1 cellular context compared by ENCODE assay signal in genomic region chr7:135160858-135161653, GRCh38.
A peak's percentile ranks its signal among the peaks of the same experiment; 100 is the strongest.
TF ChIP-seq lines count a peak whose summit lies in the region.

No MANE protein-coding gene starts in this region.

TF ChIP-seq in K562, 482 proteins besides CTCF, POLR2A, EP300 and RAD21 (continued from another document):
- TF ChIP-seq NR0B1 (IDR thresholded peaks at IDR 0.05; ENCODE audit: partially characterized antibody) = no peak
- peak; percentile 59; the same call in 1 of the 2 replicates for TF ChIP-seq ZNF324 (CRISPR knock-in tag; IDR thresholded peaks at IDR 0.05)
- no peak for TF ChIP-seq ZBTB5 (IDR thresholded peaks at IDR 0.05)
- TF ChIP-seq ARNT (IDR thresholded peaks at IDR 0.05) = no peak
- TF ChIP-seq TRIM25 (IDR thresholded peaks at IDR 0.05; ENCODE audit: borderline replicate concordance) = no peak
- TF ChIP-seq SFPQ (IDR thresholded peaks at IDR 0.05; ENCODE audit: low read depth, low read length) = no peak
- peak; percentile 43; the same call in 1 of the 2 replicates for TF ChIP-seq SMARCC2 (IDR thresholded peaks at IDR 0.05; ENCODE audit: low read depth)
- TF ChIP-seq KDM1A (IDR thresholded peaks at IDR 0.05) = no peak
- no peak for TF ChIP-seq ZNF224 (CRISPR knock-in tag; IDR thresholded peaks at IDR 0.05)
- TF ChIP-seq SAP30 (IDR thresholded peaks at IDR 0.05; ENCODE audit: borderline replicate concordance, insufficient read depth, low read depth, low read length, poor library complexity, severe bottlenecking) = no peak
- no peak for TF ChIP-seq DPF2 (IDR thresholded peaks at IDR 0.05)
- no peak for TF ChIP-seq BRCA1 (IDR thresholded peaks at IDR 0.05)
- TF ChIP-seq BRCA1 (CRISPR knock-in tag; IDR thresholded peaks at IDR 0.05) = no peak
- no peak for TF ChIP-seq ZNF764 (CRISPR knock-in tag; IDR thresholded peaks at IDR 0.05; ENCODE audit: low read depth)
- TF ChIP-seq KAT7 (CRISPR knock-in tag; IDR thresholded peaks at IDR 0.05; ENCODE audit: borderline replicate concordance) = no peak
- no peak; the same call in 1 of the 2 replicates for TF ChIP-seq HES1 (IDR thresholded peaks at IDR 0.05; ENCODE audit: low read depth)
- peak; percentile 33; the same call in 1 of the 2 replicates for TF ChIP-seq MAFK (IDR thresholded peaks at IDR 0.05; ENCODE audit: low read length)
- no peak for TF ChIP-seq FOXA1 (IDR thresholded peaks at IDR 0.05; ENCODE audit: borderline replicate concordance)
- TF ChIP-seq MAX (CRISPR knock-in tag; IDR thresholded peaks at IDR 0.05) = 0 out of 2 replicates have a peak, but pooled peaks have one; percentile 51
- no peak for TF ChIP-seq CREBBP (IDR thresholded peaks at IDR 0.05; ENCODE audit: low read depth, low read length)
- peak; percentile 49; the same call in 1 of the 2 replicates for TF ChIP-seq ILK (tag; IDR thresholded peaks at IDR 0.05; ENCODE audit: borderline replicate concordance, low read depth)
- no peak for TF ChIP-seq IFI16 (CRISPR knock-in tag; IDR thresholded peaks at IDR 0.05)
- no peak for TF ChIP-seq CHD7 (IDR thresholded peaks at IDR 0.05; ENCODE audit: low read depth, low read length)
- TF ChIP-seq MITF (IDR thresholded peaks at IDR 0.05) = no peak
- no peak for TF ChIP-seq ZNF77 (CRISPR knock-in tag; IDR thresholded peaks at IDR 0.05)
- TF ChIP-seq ATF2 (CRISPR knock-in tag; IDR thresholded peaks at IDR 0.05) = no peak
- no peak; the same call in 1 of the 2 replicates for TF ChIP-seq RBFOX2 (IDR thresholded peaks at IDR 0.05; ENCODE audit: low read depth, low read length)
- TF ChIP-seq CEBPG (CRISPR knock-in tag; IDR thresholded peaks at IDR 0.05) = peak; percentile 98
- peak; percentile 99 for TF ChIP-seq CEBPG (tag; conservative IDR thresholded peaks at IDR 0.05 in 1 of 2, IDR thresholded peaks at IDR 0.05 in 1 of 2)
- no peak for TF ChIP-seq E2F5 (CRISPR knock-in tag; IDR thresholded peaks at IDR 0.05)
- TF ChIP-seq ZNF436 (CRISPR knock-in tag; IDR thresholded peaks at IDR 0.05) = no peak
